ENCODE assay signal across 11 cellular contexts in the genomic region with DNA sequence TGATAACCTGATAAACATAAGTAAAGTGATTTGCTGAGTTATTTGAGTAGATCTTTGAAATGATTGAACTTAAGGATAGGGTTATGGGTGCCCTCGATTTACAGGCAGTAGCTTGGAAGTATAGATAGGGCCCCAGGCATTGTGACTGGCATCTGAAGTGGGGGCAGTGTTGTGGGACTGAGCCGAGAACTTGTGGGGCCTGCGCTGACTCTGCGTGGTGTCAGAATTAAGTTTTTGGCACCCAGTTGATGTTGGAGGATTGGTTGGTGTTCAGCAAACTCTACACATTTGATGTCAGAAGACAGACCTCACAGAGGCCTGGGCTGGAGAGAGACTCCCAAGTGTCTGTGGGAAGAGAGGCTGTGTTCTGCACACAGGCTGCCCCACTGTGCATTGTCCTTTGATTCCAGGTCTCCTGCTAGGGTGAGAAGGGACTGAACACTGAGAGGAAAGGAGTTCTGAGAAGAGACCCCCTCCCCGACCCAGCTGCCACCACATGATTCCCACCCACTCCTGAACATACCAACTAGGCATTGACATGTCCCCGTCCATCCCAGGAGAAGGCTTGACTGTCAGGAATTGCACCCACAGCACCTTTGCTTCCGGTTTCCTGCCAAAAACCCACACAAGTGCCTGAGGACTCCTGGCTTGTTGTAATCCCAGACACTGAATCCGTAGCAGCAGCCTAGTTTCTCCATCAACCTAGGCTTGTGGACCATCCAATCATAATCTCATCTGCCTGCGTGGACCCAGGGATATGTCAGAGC. TPM values are rescaled to one million over a fixed set of nuclear protein-coding genes. Genes with fewer than 3 reads are reported as not detected.
DNase-seq lines count a peak whose midpoint lies in the region; TF ChIP-seq lines count a peak whose summit lies in the region.
"Had no signal": no experiment of that assay in that cellular context is flagged by ENCODE, and none has a peak within 500 bp of the region (broad histone marks: within the 10 kb centered on the region; RNA-seq: fewer than 3 reads in every experiment).

No MANE protein-coding gene starts in this region.

- H2AFZ ChIP-seq in neural progenitor cell (replicated peaks) = no peak overlapping the region

- TF ChIP-seq CTCF in type B pancreatic cell (conservative IDR thresholded peaks at IDR 0.05) = no peak
- TF ChIP-seq CTCF in neural progenitor cell (IDR thresholded peaks at IDR 0.05) = no peak
- no peak for TF ChIP-seq CTCF in BE2C (IDR thresholded peaks at IDR 0.05; ENCODE audit: low read depth, low read length)

- H3K4me1 Mint-ChIP-seq in activated naive CD8-positive, alpha-beta T cell (ENCODE audit: low read depth) = peaks cover 72% of the 10 kb centered on the region
- H3K4me1 Mint-ChIP-seq in type B pancreatic cell (ENCODE audit: unreplicated experiment) = peaks cover 30% of the 10 kb centered on the region
- H3K4me1 Mint-ChIP-seq in neural progenitor cell = peaks cover 10% of the 10 kb centered on the region

- no peaks in the 10 kb centered on the region for H3K9me3 Mint-ChIP-seq in activated naive CD8-positive, alpha-beta T cell (ENCODE audit: low read depth)
- no peaks in the 10 kb centered on the region for H3K9me3 Mint-ChIP-seq in type B pancreatic cell
- peaks cover 52% of the 10 kb centered on the region for H3K9me3 Mint-ChIP-seq in neural progenitor cell

- H3K4me3 Mint-ChIP-seq in activated naive CD8-positive, alpha-beta T cell = peak overlapping the region; percentile 91
- H3K4me3 Mint-ChIP-seq in type B pancreatic cell (peak overlapping the region; percentile 18), neural progenitor cell (no peak overlapping the region)

- H3K36me3 Mint-ChIP-seq in activated naive CD8-positive, alpha-beta T cell = peaks cover 37% of the 10 kb centered on the region
- H3K36me3 Mint-ChIP-seq in type B pancreatic cell (peaks cover 32% of the 10 kb centered on the region), neural progenitor cell (peaks cover 58% of the 10 kb centered on the region)

- H3K27ac ChIP-seq in mucosa of rectum (ENCODE audit: low read depth in 2 of 2, low read length in 2 of 2) = peak overlapping the region; percentile 43 to 53
- H3K27ac ChIP-seq in neural progenitor cell = no peak overlapping the region

- H3K4me3 ChIP-seq in mucosa of rectum (ENCODE audit: low read length in 2 of 2) (peak overlapping the region in 1 of 2 donors; percentile 50), neural progenitor cell (no peak overlapping the region), BE2C (ENCODE audit: low read depth, low read length) (no peak overlapping the region)
- H3K4me3 ChIP-seq: HAP-1 had no signal

- H3K36me3 ChIP-seq in mucosa of rectum (ENCODE audit: control insufficient read depth in 2 of 2, insufficient read depth in 2 of 2, low read length in 2 of 2) = peaks cover 3 to 14% of the 10 kb centered on the region in 2 donors
- H3K36me3 ChIP-seq in neural progenitor cell = no peaks in the 10 kb centered on the region
- peaks cover 10% of the 10 kb centered on the region; the same call in 1 of the 2 replicates for H3K36me3 ChIP-seq in BE2C

- peak; percentile 41 for DNase-seq in stimulated activated CD4-positive, alpha-beta T cell treated with anti-CD3 and anti-CD28 coated beads, Interleukin-1b, Interleukin-23, amount 100 ng/mL, for 48 hours
- no peak for DNase-seq in stimulated activated CD4-positive, alpha-beta T cell treated with anti-CD3 and anti-CD28 coated beads, Interleukin-12 subunit alpha, Interleukin-12 subunit beta, amount 100 ng/mL, for 4 hours
- DNase-seq in type B pancreatic cell (ENCODE audit: extremely low spot score, unreplicated experiment) (no peak), NCI-H524 treated with DMSO at 0.1 percent for 48 hours (lab: John Stamatoyannopoulos, UW) (no peak), neural progenitor cell (ENCODE audit: low spot score) (no peak), BE2C (no peak)
- DNase-seq: NCI-H2029 treated with DMSO at 0.1 percent for 48 hours, substantia nigra had no signal

- H3K9me3 ChIP-seq in mucosa of rectum (ENCODE audit: control insufficient read depth in 2 of 2, low read length in 2 of 2) (no peaks in the 10 kb centered on the region), neural progenitor cell (ENCODE audit: low read depth) (no peaks in the 10 kb centered on the region), BE2C (no peaks in the 10 kb centered on the region)

- H3K4me2 ChIP-seq in neural progenitor cell = no peak overlapping the region

- H3F3A ChIP-seq in neural progenitor cell (ENCODE audit: low read depth) = peaks cover 5% of the 10 kb centered on the region

- H3K27me3 ChIP-seq in mucosa of rectum (ENCODE audit: control insufficient read depth in 2 of 2, insufficient read depth in 2 of 2, low read length in 2 of 2) = no peaks in the 10 kb centered on the region
- H3K27me3 ChIP-seq in neural progenitor cell = no peaks in the 10 kb centered on the region
- no peaks in the 10 kb centered on the region for H3K27me3 ChIP-seq in BE2C

- peak overlapping the region; percentile 97 for H3K27ac Mint-ChIP-seq in activated naive CD8-positive, alpha-beta T cell
- H3K27ac Mint-ChIP-seq in type B pancreatic cell = peak overlapping the region; percentile 84
- H3K27ac Mint-ChIP-seq in neural progenitor cell = no peak overlapping the region

- H3K4me1 ChIP-seq in mucosa of rectum (ENCODE audit: control insufficient read depth in 2 of 2, insufficient read depth in 2 of 2, low read length in 2 of 2) (peaks cover 32 to 40% of the 10 kb centered on the region in 2 donors), neural progenitor cell (peaks cover 22% of the 10 kb centered on the region), BE2C (no peaks in the 10 kb centered on the region; the same call in 1 of the 2 replicates)

- peak overlapping the region in 1 of 2 donors; percentile 14 for H3K9ac ChIP-seq in mucosa of rectum (ENCODE audit: low read depth in 1 of 2, low read length in 2 of 2)
- H3K9ac ChIP-seq in neural progenitor cell = no peak overlapping the region

- H3K27me3 Mint-ChIP-seq in activated naive CD8-positive, alpha-beta T cell = no peaks in the 10 kb centered on the region
- H3K27me3 Mint-ChIP-seq in type B pancreatic cell (no peaks in the 10 kb centered on the region), neural progenitor cell (ENCODE audit: insufficient read depth, low read depth) (peaks cover 9% of the 10 kb centered on the region)

- peaks cover 22% of the 10 kb centered on the region for H4K20me1 ChIP-seq in neural progenitor cell (ENCODE audit: low read depth)

- peaks cover 89% of the 10 kb centered on the region for H3K79me2 ChIP-seq in neural progenitor cell (ENCODE audit: low read depth)

RNA-seq across cellular contexts. Expression of a gene that starts 4.5 kb away (rescaled TPM):
- total RNA-seq in type B pancreatic cell (ENCODE audit: low replicate concordance) (15.8 and 16.3 TPM in 2 replicates), neural progenitor cell (ENCODE audit: low replicate concordance) (12.9 and 22.0 TPM in 2 replicates)
- polyA plus RNA-seq in BE2C (2012; ENCODE audit: insufficient read depth, insufficient read length, low read depth) = 1.7 TPM
